Comparison of ENCODE assay signal across 1 cellular context in the genomic region with DNA sequence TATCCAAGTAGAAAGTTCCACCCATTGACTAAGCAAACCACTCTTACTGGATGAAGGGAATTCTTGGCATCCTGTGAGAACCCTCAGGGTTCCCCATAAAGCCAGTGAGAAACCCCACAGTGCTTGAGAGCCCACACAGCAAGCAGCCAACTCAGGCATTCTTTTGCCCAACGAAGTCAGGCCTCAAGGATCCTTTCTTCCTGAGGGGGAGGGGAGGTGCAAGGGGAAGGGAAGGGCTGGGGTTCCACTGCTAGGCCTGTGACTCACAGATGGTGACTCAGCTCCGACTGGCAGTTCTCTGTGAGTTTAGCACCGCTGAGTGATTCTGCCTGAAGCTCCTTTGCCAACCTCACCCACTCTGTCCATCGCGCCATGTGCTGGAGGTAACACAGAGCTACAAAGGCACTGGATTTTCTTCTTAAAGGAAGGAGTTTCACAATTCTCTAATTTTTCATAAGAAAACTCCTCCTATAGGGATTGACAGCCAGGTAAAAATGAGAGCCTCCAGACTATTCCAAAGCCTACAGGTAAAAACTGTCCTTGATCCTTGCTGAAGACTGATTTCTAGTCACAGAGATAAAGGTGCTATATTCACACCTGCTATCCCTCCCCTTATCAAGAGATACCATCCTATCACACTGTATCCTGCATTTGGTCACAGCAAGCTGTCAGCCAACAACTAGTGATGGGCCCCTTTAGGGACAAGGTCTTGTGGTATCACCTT.
TF ChIP-seq lines count a peak whose summit lies in the region.

No MANE protein-coding gene starts in this region.

TF ChIP-seq in K562, 482 proteins besides CTCF, POLR2A, EP300 and RAD21 (continued from another document and continues in another):
- TF ChIP-seq, protein P1, sequence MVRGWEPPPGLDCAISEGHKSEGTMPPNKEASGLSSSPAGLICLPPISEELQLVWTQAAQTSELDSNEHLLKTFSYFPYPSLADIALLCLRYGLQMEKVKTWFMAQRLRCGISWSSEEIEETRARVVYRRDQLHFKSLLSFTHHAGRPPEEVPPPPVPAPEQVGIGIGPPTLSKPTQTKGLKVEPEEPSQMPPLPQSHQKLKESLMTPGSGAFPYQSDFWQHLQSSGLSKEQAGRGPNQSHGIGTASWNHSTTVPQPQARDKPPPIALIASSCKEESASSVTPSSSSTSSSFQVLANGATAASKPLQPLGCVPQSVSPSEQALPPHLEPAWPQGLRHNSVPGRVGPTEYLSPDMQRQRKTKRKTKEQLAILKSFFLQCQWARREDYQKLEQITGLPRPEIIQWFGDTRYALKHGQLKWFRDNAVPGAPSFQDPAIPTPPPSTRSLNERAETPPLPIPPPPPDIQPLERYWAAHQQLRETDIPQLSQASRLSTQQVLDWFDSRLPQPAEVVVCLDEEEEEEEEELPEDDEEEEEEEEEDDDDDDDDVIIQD (CRISPR knock-in tag; IDR thresholded peaks at IDR 0.05): no peak
- TF ChIP-seq MAFK (IDR thresholded peaks at IDR 0.05; ENCODE audit: low read length) (peak; percentile 87), ESRRA (IDR thresholded peaks at IDR 0.05; ENCODE audit: borderline replicate concordance, low read depth) (no peak), ZNF146 (CRISPR knock-in tag; IDR thresholded peaks at IDR 0.05; ENCODE audit: unreplicated experiment) (no peak), EHMT2 (IDR thresholded peaks at IDR 0.05) (no peak), ZNF212 (CRISPR knock-in tag; IDR thresholded peaks at IDR 0.05) (no peak), RBM22 (IDR thresholded peaks at IDR 0.05; ENCODE audit: low read depth, low read length, poor library complexity, severe bottlenecking) (no peak), RBM17 (IDR thresholded peaks at IDR 0.05; ENCODE audit: borderline replicate concordance, low read depth, low read length) (no peak), HEY1 (CRISPR knock-in tag; IDR thresholded peaks at IDR 0.05; ENCODE audit: borderline replicate concordance) (no peak), TCF7L2 (IDR thresholded peaks at IDR 0.05; ENCODE audit: low read depth, low read length) (no peak), ZNF77 (CRISPR knock-in tag; IDR thresholded peaks at IDR 0.05) (no peak), TAF1 (IDR thresholded peaks at IDR 0.05; ENCODE audit: control insufficient read depth, extremely low read depth, insufficient read depth, low read length, severe bottlenecking) (peak; percentile 49), GTF2F1 (IDR thresholded peaks at IDR 0.05; ENCODE audit: low read depth, low read length) (no peak), NCOR1 (IDR thresholded peaks at IDR 0.05) (no peak), GATA2 (CRISPR knock-in tag; IDR thresholded peaks at IDR 0.05) (no peak), ZNF707 (CRISPR knock-in tag; conservative IDR thresholded peaks at IDR 0.05) (no peak), SAFB (IDR thresholded peaks at IDR 0.05; ENCODE audit: borderline replicate concordance, low read depth, low read length) (no peak), ZKSCAN3 (CRISPR knock-in tag; IDR thresholded peaks at IDR 0.05) (no peak), HOXB6 (CRISPR knock-in tag; IDR thresholded peaks at IDR 0.05; ENCODE audit: borderline replicate concordance) (no peak), NCOA1 (IDR thresholded peaks at IDR 0.05; ENCODE audit: low read depth) (peak; percentile 17; the same call in 1 of the 2 replicates), ZNF224 (CRISPR knock-in tag; IDR thresholded peaks at IDR 0.05) (no peak), HMGN3 (IDR thresholded peaks at IDR 0.05; ENCODE audit: borderline replicate concordance, extremely low read depth, insufficient read length, low read depth, low read length) (no peak), CHD4 (IDR thresholded peaks at IDR 0.05; ENCODE audit: insufficient read depth, insufficient replicate concordance, low read depth, low read length, poor library complexity, severe bottlenecking) (no peak), EWSR1 (IDR thresholded peaks at IDR 0.05; ENCODE audit: borderline replicate concordance, low read depth, partially characterized antibody) (no peak), FOS (IDR thresholded peaks at IDR 0.05; ENCODE audit: extremely low read depth, insufficient read length) (peak; percentile 83), CEBPG (CRISPR knock-in tag; IDR thresholded peaks at IDR 0.05) (no peak), CEBPG (tag; conservative IDR thresholded peaks at IDR 0.05 in 1 of 2, IDR thresholded peaks at IDR 0.05 in 1 of 2) (no peak), OTX1 (CRISPR knock-in tag; IDR thresholded peaks at IDR 0.05) (no peak), LEF1 (IDR thresholded peaks at IDR 0.05) (peak; percentile 22; the same call in 1 of the 2 replicates), ZNF644 (tag; IDR thresholded peaks at IDR 0.05; ENCODE audit: low read depth) (0 out of 2 replicates have a peak, but pooled peaks have one; percentile 21), NR4A1 (CRISPR knock-in tag; IDR thresholded peaks at IDR 0.05) (no peak), NR4A1 (tag; IDR thresholded peaks at IDR 0.05) (no peak)
- TF ChIP-seq, protein P2, sequence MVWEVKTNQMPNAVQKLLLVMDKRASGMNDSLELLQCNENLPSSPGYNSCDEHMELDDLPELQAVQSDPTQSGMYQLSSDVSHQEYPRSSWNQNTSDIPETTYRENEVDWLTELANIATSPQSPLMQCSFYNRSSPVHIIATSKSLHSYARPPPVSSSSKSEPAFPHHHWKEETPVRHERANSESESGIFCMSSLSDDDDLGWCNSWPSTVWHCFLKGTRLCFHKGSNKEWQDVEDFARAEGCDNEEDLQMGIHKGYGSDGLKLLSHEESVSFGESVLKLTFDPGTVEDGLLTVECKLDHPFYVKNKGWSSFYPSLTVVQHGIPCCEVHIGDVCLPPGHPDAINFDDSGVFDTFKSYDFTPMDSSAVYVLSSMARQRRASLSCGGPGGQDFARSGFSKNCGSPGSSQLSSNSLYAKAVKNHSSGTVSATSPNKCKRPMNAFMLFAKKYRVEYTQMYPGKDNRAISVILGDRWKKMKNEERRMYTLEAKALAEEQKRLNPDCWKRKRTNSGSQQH (CRISPR knock-in tag; IDR thresholded peaks at IDR 0.05): no peak; the same call in 1 of the 2 replicates
- TF ChIP-seq, protein P3, sequence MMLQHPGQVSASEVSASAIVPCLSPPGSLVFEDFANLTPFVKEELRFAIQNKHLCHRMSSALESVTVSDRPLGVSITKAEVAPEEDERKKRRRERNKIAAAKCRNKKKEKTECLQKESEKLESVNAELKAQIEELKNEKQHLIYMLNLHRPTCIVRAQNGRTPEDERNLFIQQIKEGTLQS (IDR thresholded peaks at IDR 0.05): peak; percentile 98
- TF ChIP-seq, protein P3 (CRISPR knock-in tag; conservative IDR thresholded peaks at IDR 0.05): peak; percentile 80; the same call in 1 of the 2 replicates
- TF ChIP-seq, protein P4, sequence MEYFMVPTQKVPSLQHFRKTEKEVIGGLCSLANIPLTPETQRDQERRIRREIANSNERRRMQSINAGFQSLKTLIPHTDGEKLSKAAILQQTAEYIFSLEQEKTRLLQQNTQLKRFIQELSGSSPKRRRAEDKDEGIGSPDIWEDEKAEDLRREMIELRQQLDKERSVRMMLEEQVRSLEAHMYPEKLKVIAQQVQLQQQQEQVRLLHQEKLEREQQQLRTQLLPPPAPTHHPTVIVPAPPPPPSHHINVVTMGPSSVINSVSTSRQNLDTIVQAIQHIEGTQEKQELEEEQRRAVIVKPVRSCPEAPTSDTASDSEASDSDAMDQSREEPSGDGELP (CRISPR knock-in tag; IDR thresholded peaks at IDR 0.05; ENCODE audit: borderline replicate concordance): peak; percentile 39; the same call in 1 of the 2 replicates
- TF ChIP-seq, protein P5, sequence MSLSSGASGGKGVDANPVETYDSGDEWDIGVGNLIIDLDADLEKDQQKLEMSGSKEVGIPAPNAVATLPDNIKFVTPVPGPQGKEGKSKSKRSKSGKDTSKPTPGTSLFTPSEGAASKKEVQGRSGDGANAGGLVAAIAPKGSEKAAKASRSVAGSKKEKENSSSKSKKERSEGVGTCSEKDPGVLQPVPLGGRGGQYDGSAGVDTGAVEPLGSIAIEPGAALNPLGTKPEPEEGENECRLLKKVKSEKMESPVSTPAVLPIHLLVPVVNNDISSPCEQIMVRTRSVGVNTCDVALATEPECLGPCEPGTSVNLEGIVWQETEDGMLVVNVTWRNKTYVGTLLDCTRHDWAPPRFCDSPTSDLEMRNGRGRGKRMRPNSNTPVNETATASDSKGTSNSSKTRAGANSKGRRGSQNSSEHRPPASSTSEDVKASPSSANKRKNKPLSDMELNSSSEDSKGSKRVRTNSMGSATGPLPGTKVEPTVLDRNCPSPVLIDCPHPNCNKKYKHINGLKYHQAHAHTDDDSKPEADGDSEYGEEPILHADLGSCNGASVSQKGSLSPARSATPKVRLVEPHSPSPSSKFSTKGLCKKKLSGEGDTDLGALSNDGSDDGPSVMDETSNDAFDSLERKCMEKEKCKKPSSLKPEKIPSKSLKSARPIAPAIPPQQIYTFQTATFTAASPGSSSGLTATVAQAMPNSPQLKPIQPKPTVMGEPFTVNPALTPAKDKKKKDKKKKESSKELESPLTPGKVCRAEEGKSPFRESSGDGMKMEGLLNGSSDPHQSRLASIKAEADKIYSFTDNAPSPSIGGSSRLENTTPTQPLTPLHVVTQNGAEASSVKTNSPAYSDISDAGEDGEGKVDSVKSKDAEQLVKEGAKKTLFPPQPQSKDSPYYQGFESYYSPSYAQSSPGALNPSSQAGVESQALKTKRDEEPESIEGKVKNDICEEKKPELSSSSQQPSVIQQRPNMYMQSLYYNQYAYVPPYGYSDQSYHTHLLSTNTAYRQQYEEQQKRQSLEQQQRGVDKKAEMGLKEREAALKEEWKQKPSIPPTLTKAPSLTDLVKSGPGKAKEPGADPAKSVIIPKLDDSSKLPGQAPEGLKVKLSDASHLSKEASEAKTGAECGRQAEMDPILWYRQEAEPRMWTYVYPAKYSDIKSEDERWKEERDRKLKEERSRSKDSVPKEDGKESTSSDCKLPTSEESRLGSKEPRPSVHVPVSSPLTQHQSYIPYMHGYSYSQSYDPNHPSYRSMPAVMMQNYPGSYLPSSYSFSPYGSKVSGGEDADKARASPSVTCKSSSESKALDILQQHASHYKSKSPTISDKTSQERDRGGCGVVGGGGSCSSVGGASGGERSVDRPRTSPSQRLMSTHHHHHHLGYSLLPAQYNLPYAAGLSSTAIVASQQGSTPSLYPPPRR (CRISPR knock-in tag; IDR thresholded peaks at IDR 0.05; ENCODE audit: borderline replicate concordance): no peak
- TF ChIP-seq, protein P6, sequence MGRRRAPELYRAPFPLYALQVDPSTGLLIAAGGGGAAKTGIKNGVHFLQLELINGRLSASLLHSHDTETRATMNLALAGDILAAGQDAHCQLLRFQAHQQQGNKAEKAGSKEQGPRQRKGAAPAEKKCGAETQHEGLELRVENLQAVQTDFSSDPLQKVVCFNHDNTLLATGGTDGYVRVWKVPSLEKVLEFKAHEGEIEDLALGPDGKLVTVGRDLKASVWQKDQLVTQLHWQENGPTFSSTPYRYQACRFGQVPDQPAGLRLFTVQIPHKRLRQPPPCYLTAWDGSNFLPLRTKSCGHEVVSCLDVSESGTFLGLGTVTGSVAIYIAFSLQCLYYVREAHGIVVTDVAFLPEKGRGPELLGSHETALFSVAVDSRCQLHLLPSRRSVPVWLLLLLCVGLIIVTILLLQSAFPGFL (CRISPR knock-in tag; IDR thresholded peaks at IDR 0.05): no peak
- TF ChIP-seq, protein P7, sequence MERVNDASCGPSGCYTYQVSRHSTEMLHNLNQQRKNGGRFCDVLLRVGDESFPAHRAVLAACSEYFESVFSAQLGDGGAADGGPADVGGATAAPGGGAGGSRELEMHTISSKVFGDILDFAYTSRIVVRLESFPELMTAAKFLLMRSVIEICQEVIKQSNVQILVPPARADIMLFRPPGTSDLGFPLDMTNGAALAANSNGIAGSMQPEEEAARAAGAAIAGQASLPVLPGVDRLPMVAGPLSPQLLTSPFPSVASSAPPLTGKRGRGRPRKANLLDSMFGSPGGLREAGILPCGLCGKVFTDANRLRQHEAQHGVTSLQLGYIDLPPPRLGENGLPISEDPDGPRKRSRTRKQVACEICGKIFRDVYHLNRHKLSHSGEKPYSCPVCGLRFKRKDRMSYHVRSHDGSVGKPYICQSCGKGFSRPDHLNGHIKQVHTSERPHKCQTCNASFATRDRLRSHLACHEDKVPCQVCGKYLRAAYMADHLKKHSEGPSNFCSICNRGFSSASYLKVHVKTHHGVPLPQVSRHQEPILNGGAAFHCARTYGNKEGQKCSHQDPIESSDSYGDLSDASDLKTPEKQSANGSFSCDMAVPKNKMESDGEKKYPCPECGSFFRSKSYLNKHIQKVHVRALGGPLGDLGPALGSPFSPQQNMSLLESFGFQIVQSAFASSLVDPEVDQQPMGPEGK (CRISPR knock-in tag; IDR thresholded peaks at IDR 0.05; ENCODE audit: borderline replicate concordance): no peak
- TF ChIP-seq, protein P8, sequence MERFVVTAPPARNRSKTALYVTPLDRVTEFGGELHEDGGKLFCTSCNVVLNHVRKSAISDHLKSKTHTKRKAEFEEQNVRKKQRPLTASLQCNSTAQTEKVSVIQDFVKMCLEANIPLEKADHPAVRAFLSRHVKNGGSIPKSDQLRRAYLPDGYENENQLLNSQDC (CRISPR knock-in tag; IDR thresholded peaks at IDR 0.05): no peak
- TF ChIP-seq, protein P9, sequence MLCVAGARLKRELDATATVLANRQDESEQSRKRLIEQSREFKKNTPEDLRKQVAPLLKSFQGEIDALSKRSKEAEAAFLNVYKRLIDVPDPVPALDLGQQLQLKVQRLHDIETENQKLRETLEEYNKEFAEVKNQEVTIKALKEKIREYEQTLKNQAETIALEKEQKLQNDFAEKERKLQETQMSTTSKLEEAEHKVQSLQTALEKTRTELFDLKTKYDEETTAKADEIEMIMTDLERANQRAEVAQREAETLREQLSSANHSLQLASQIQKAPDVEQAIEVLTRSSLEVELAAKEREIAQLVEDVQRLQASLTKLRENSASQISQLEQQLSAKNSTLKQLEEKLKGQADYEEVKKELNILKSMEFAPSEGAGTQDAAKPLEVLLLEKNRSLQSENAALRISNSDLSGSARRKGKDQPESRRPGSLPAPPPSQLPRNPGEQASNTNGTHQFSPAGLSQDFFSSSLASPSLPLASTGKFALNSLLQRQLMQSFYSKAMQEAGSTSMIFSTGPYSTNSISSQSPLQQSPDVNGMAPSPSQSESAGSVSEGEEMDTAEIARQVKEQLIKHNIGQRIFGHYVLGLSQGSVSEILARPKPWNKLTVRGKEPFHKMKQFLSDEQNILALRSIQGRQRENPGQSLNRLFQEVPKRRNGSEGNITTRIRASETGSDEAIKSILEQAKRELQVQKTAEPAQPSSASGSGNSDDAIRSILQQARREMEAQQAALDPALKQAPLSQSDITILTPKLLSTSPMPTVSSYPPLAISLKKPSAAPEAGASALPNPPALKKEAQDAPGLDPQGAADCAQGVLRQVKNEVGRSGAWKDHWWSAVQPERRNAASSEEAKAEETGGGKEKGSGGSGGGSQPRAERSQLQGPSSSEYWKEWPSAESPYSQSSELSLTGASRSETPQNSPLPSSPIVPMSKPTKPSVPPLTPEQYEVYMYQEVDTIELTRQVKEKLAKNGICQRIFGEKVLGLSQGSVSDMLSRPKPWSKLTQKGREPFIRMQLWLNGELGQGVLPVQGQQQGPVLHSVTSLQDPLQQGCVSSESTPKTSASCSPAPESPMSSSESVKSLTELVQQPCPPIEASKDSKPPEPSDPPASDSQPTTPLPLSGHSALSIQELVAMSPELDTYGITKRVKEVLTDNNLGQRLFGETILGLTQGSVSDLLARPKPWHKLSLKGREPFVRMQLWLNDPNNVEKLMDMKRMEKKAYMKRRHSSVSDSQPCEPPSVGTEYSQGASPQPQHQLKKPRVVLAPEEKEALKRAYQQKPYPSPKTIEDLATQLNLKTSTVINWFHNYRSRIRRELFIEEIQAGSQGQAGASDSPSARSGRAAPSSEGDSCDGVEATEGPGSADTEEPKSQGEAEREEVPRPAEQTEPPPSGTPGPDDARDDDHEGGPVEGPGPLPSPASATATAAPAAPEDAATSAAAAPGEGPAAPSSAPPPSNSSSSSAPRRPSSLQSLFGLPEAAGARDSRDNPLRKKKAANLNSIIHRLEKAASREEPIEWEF (CRISPR knock-in tag; IDR thresholded peaks at IDR 0.05): no peak
